Comparison of ENCODE assay signal across 20 cellular contexts in genomic region chr2:172674968-172675303, GRCh38.
DNase-seq lines count a peak whose midpoint lies in the region; ATAC-seq and TF ChIP-seq lines count a peak whose summit lies in the region.
"Had no signal": no experiment of that assay in that cellular context is flagged by ENCODE, and none has a peak within 500 bp of the region (broad histone marks: within the 10 kb centered on the region; RNA-seq: fewer than 3 reads in every experiment).

No MANE protein-coding gene starts in this region.

- ATAC-seq in GM23338, result peak; percentile 74
- peak; percentile 59; the same call in 1 of the 2 replicates for ATAC-seq in Panc1
- ATAC-seq in GM21723 (IDR thresholded peaks at IDR 0.05; ENCODE audit: unreplicated experiment), result no peak
- ATAC-seq: mucosa of descending colon had no signal

- H3K9me3 Mint-ChIP-seq in GM23338, result peaks cover 5% of the 10 kb centered on the region; the same call in 1 of the 3 replicates
- H3K9me3 Mint-ChIP-seq: activated T-cell treated with anti-CD3 and anti-CD28 coated beads, Interleukin-2, amount 50 U/mL, for 24 hours; central memory CD8-positive, alpha-beta T cell; T-helper 2 cell treated with Interferon-gamma antibody and Interleukin-4, amounts not matched to agents 5 μg/mL and 100 μg/mL, for 36 hours had no signal

- H3K27ac Mint-ChIP-seq in GM23338, result no peak overlapping the region
- H3K27ac Mint-ChIP-seq: activated T-cell treated with anti-CD3 and anti-CD28 coated beads, Interleukin-2, amount 50 U/mL, for 24 hours; nephron; stimulated activated naive B cell treated with anti-CD40 and anti-IgM and Interleukin-4, amounts not matched to agents 10 μg/mL and 1 μg/mL and 100 μg/mL, for 72 hours; T-helper 2 cell treated with Interferon-gamma antibody and Interleukin-4, amounts not matched to agents 5 μg/mL and 100 μg/mL, for 36 hours had no signal

- no peaks in the 10 kb centered on the region for H3K9me3 ChIP-seq in Panc1 (ENCODE audit: control insufficient read depth, insufficient read depth, low read depth, low read length)
- H3K9me3 ChIP-seq in iPS-15b (ENCODE audit: control insufficient read depth, insufficient read depth, low read length), result no peaks in the 10 kb centered on the region
- no peaks in the 10 kb centered on the region for H3K9me3 ChIP-seq in skeletal muscle satellite cell (replicated peaks; ENCODE audit: low read length)
- H3K9me3 ChIP-seq: lower lobe of right lung, ovary, vagina had no signal

- no peak for DNase-seq in GM23338 (ENCODE audit: low spot score)
- no peak for DNase-seq in Panc1 (ENCODE audit: low read depth, low spot score)
- DNase-seq in midbrain (lab: John Stamatoyannopoulos, UW), result no peak
- DNase-seq in stimulated activated CD4-positive, alpha-beta T cell treated with anti-CD3 and anti-CD28 coated beads, Interleukin-1b, Interleukin-23, amount 100 ng/mL, for 48 hours, result no peak
- no peak for DNase-seq in epidermal melanocyte (ENCODE audit: insufficient read length, low spot score)
- DNase-seq: NCI-H1694; NCI-H510A treated with DMSO at 0.1 percent for 48 hours; ovary; stimulated activated naive B cell treated with anti-CD40 and anti-IgM and Interleukin-4, amounts not matched to agents 10 μg/mL and 1 μg/mL and 100 μg/mL, for 72 hours had no signal

- H3K9me2 ChIP-seq in GM23338 (ENCODE audit: insufficient read depth), result no peaks in the 10 kb centered on the region

- CTCF ChIA-PET in Panc1 (lab: Charles Lee), result no interaction called here

- no peak overlapping the region for H3K27ac ChIP-seq in GM23338 (ENCODE audit: low read depth)
- no peak overlapping the region for H3K27ac ChIP-seq in Panc1 (ENCODE audit: low read length)
- H3K27ac ChIP-seq: lower lobe of right lung, ovary, thoracic aorta, vagina had no signal

- H3K36me3 Mint-ChIP-seq in GM23338 (ENCODE audit: low read depth), result no peaks in the 10 kb centered on the region; the same call in 2 of the 3 replicates

- 0 out of 2 replicates have a peak overlapping the region, but pooled peaks have one; percentile 61 for H3K4me2 ChIP-seq in GM23338
- peak overlapping the region; percentile 77 for H3K4me2 ChIP-seq in skeletal muscle satellite cell (ENCODE audit: low read length)

- no peaks in the 10 kb centered on the region for H3K4me1 ChIP-seq in GM23338 (ENCODE audit: insufficient read depth)
- H3K4me1 ChIP-seq in Panc1 (ENCODE audit: control insufficient read depth, insufficient read depth, low read length), result no peaks in the 10 kb centered on the region; the same call in 1 of the 2 replicates
- peaks cover 2% of the 10 kb centered on the region for H3K4me1 ChIP-seq in iPS-15b (ENCODE audit: control insufficient read depth, insufficient read depth, low read length)
- H3K4me1 ChIP-seq in skeletal muscle satellite cell (ENCODE audit: control insufficient read depth, insufficient read depth, low read length), result peaks cover 31% of the 10 kb centered on the region
- H3K4me1 ChIP-seq: lower lobe of right lung, vagina had no signal

- 0 out of 3 replicates have a peak, but pooled peaks cover 2% of the 10 kb centered on the region for H3K4me1 Mint-ChIP-seq in GM23338
- H3K4me1 Mint-ChIP-seq: central memory CD8-positive, alpha-beta T cell had no signal

- no peak overlapping the region for H3K9ac ChIP-seq in iPS-15b (ENCODE audit: low read depth, low read length)
- no peak overlapping the region for H3K9ac ChIP-seq in skeletal muscle satellite cell (ENCODE audit: low read depth, low read length)

- no peaks in the 10 kb centered on the region for H4K20me1 ChIP-seq in GM23338 (replicated peaks; ENCODE audit: insufficient read depth)

- no peaks in the 10 kb centered on the region for H3F3A ChIP-seq in GM23338 (replicated peaks; ENCODE audit: low read depth)

- H3K79me2 ChIP-seq in GM23338 (replicated peaks; ENCODE audit: insufficient read depth), result no peaks in the 10 kb centered on the region

- peaks cover 4% of the 10 kb centered on the region for H3K27me3 Mint-ChIP-seq in GM23338 (ENCODE audit: insufficient read depth, low read depth, poor library complexity)

- no peaks in the 10 kb centered on the region for H3K36me3 ChIP-seq in GM23338 (ENCODE audit: insufficient read depth)
- no peaks in the 10 kb centered on the region for H3K36me3 ChIP-seq in Panc1 (ENCODE audit: control insufficient read depth, insufficient read depth, low read length)
- no peaks in the 10 kb centered on the region for H3K36me3 ChIP-seq in iPS-15b (ENCODE audit: control insufficient read depth, insufficient read depth, low read length)
- H3K36me3 ChIP-seq in skeletal muscle satellite cell (ENCODE audit: insufficient read depth, low read length), result no peaks in the 10 kb centered on the region
- H3K36me3 ChIP-seq: lower lobe of right lung, ovary, thoracic aorta, vagina had no signal

- H3K4me3 ChIP-seq in GM23338 (peak overlapping the region; percentile 31; the same call in 1 of the 2 replicates), Panc1 (ENCODE audit: low read depth in 2 of 2, low read length in 2 of 2) (no peak overlapping the region), iPS-15b (ENCODE audit: low read depth, low read length) (peak overlapping the region; percentile 23), skeletal muscle satellite cell (ENCODE audit: low read length) (no peak overlapping the region)
- H3K4me3 ChIP-seq: lower lobe of right lung, mucosa of descending colon, ovary, vagina had no signal

- no peak overlapping the region for H3K4me3 Mint-ChIP-seq in GM23338
- H3K4me3 Mint-ChIP-seq: central memory CD8-positive, alpha-beta T cell; nephron; T-helper 2 cell treated with Interferon-gamma antibody and Interleukin-4, amounts not matched to agents 5 μg/mL and 100 μg/mL, for 36 hours had no signal

- in situ Hi-C loops in Panc1 (cut with HindIII; ENCODE audit: low pct_unique_long_range_greater_than_20kb, low sequenced_read_pairs), result no loop called here

- TF ChIP-seq CTCF in GM23338 (conservative IDR thresholded peaks at IDR 0.05; ENCODE audit: low read depth in 2 of 2) (peak in 1 of 2 experiments; percentile 21; a peak in 1 of 4 replicates), Panc1 (IDR thresholded peaks at IDR 0.05) (peak; percentile 56)

- H2AFZ ChIP-seq in GM23338, result peak overlapping the region; percentile 85; the same call in 1 of the 2 replicates

- H3K27me3 ChIP-seq in GM23338 (ENCODE audit: insufficient read depth) (0 out of 2 replicates have a peak, but pooled peaks cover 3% of the 10 kb centered on the region), Panc1 (ENCODE audit: control insufficient read depth, insufficient read depth, low read length) (no peaks in the 10 kb centered on the region), iPS-15b (ENCODE audit: control insufficient read depth, insufficient read depth, low read length) (peaks cover 15% of the 10 kb centered on the region), skeletal muscle satellite cell (ENCODE audit: control insufficient read depth, insufficient read depth, low read length) (no peaks in the 10 kb centered on the region)
- H3K27me3 ChIP-seq: ovary, vagina had no signal

- intact Hi-C loops in Panc1 (cut with micrococcal nuclease; ENCODE audit: unreplicated experiment), result loop anchor here (5.0 kb wide), 1 partner anchor 68 kb away; no protein-coding TSS in a partner anchor

- BruUV-seq in Panc1 (replicated peaks; lab: Mats Ljungman, UMichigan), result no TSS peak

- POLR2A ChIA-PET in Panc1 (lab: Charles Lee), result interaction anchor here (0.5 to 0.6 kb wide), 2 partner anchors 134 to 784 kb away, joined by 5 to 6 read pairs; no protein-coding TSS in a partner anchor

TF ChIP-seq in GM23338, 12 proteins besides CTCF, POLR2A, EP300 and RAD21 (continues in another document):
- TF ChIP-seq, protein P1, sequence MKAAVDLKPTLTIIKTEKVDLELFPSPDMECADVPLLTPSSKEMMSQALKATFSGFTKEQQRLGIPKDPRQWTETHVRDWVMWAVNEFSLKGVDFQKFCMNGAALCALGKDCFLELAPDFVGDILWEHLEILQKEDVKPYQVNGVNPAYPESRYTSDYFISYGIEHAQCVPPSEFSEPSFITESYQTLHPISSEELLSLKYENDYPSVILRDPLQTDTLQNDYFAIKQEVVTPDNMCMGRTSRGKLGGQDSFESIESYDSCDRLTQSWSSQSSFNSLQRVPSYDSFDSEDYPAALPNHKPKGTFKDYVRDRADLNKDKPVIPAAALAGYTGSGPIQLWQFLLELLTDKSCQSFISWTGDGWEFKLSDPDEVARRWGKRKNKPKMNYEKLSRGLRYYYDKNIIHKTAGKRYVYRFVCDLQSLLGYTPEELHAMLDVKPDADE (IDR thresholded peaks at IDR 0.05), result no peak
- TF ChIP-seq ZNF114 (CRISPR knock-in tag; IDR thresholded peaks at IDR 0.05) (no peak), EZH2 (IDR thresholded peaks at IDR 0.05; ENCODE audit: low read depth, unreplicated experiment) (no peak), STAT1 (IDR thresholded peaks at IDR 0.05; ENCODE audit: unreplicated experiment) (no peak), CREB1 (CRISPR knock-in tag; IDR thresholded peaks at IDR 0.05; ENCODE audit: low read depth) (no peak), JUNB (IDR thresholded peaks at IDR 0.05; ENCODE audit: unreplicated experiment) (no peak), ZNF331 (CRISPR knock-in tag; IDR thresholded peaks at IDR 0.05; ENCODE audit: low read depth) (no peak), NANOG (IDR thresholded peaks at IDR 0.05; ENCODE audit: borderline replicate concordance) (no peak), POLR2AphosphoS5 (IDR thresholded peaks at IDR 0.05; ENCODE audit: low read depth) (no peak)

Comparison
In these comparisons a context has a peak if more than half of its experiments do, and no peak if none do; other contexts are left out.
1. H3K4me3 ChIP-seq: peak in GM23338 (single experiment) and iPS-15b (single experiment); none in Panc1 (0 of 2) and skeletal muscle satellite cell (single experiment).